Comparison of ENCODE assay signal across 26 cellular contexts in the genomic region with DNA sequence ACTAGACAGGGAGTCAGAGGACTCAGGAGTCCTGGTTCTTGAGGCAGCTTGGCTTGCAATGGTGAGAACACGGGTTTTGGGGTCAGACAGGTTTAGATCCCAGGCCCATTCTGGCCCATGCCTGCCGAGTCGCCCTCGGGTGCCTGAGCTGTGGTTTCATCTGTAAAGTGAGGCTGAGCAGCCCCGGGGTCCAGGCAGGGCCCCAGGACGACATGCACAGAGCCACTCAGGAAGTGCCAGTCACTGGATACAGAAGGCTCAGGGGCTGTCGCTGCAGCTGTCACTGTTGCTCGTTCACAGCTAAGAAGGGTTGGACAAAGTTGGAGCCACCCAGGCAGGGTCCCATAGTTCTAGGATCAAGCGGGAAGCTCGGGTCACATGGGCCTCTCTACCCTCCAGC.
"Had no signal": no experiment of that assay in that cellular context is flagged by ENCODE, and none has a peak within 500 bp of the region (broad histone marks: within the 10 kb centered on the region; RNA-seq: fewer than 3 reads in every experiment).

No MANE protein-coding gene starts in this region.

- DNase-seq: naive thymus-derived CD4-positive, alpha-beta T cell; natural killer cell; nucleus accumbens; ovary; posterior cingulate gyrus; psoas muscle; right cardiac atrium; right lobe of liver; sigmoid colon; small intestine; stimulated activated CD4-positive, alpha-beta T cell treated with anti-CD3 and anti-CD28 coated beads, Interleukin-15, amount 100 ng/mL, for 24 hours; stimulated activated CD4-positive, alpha-beta T cell treated with anti-CD3 and anti-CD28 coated beads, Interleukin-2, amount 100 ng/mL, for 24 hours; stimulated activated CD4-positive, alpha-beta T cell treated with anti-CD3 and anti-CD28 coated beads, Interleukin-2, amount 100 ng/mL, for 48 hours; stimulated activated CD4-positive, alpha-beta T cell treated with anti-CD3 and anti-CD28 coated beads, Interleukin-4, amount 100 ng/mL, for 24 hours; stimulated activated naive B cell treated with anti-CD40 and anti-IgM and Interleukin-4, amounts not matched to agents 10 μg/mL and 1 μg/mL and 100 μg/mL, for 72 hours; stimulated activated naive CD4-positive, alpha-beta T cell treated with Interleukin-2 at 50 U/mL for 16 hours; stomach; thyroid gland; trophoblast cell had no signal

- H3K4me3 ChIP-seq: neural progenitor cell, ovary, psoas muscle, right lobe of liver, sigmoid colon, stomach, thoracic aorta, thyroid gland, tibial nerve, upper lobe of left lung, vagina had no signal

- H3K36me3 ChIP-seq: neural progenitor cell, neutrophil, ovary, right lobe of liver, sigmoid colon, stomach, thoracic aorta, thyroid gland, tibial nerve, upper lobe of left lung, vagina had no signal

- H3K9me3 ChIP-seq: neutrophil, ovary, psoas muscle, right lobe of liver, sigmoid colon, stomach, thoracic aorta, thyroid gland, upper lobe of left lung, vagina had no signal

- H3K27me3 ChIP-seq: neural progenitor cell, neutrophil, ovary, right lobe of liver, sigmoid colon, stomach, thyroid gland, tibial nerve, upper lobe of left lung, vagina had no signal

- H3K79me2 ChIP-seq: parathyroid adenoma had no signal

- H3K4me1 ChIP-seq: neural progenitor cell, parathyroid adenoma, psoas muscle, right lobe of liver, sigmoid colon, stomach, thyroid gland, tibial nerve, upper lobe of left lung, vagina had no signal

- H3K4me2 ChIP-seq: neural progenitor cell had no signal

- H3K27ac ChIP-seq: neural progenitor cell, neutrophil, ovary, parathyroid adenoma, psoas muscle, right lobe of liver, sigmoid colon, stomach, thoracic aorta, thyroid gland, tibial nerve, upper lobe of left lung, vagina had no signal

- H2AFZ ChIP-seq: neural progenitor cell, parathyroid adenoma had no signal
